Comparison of ENCODE assay signal across 14 cellular contexts in genomic region chr18:61991201-61991600, GRCh38.
DNase-seq lines count a peak whose midpoint lies in the region; ATAC-seq and TF ChIP-seq lines count a peak whose summit lies in the region.
"Had no signal": no experiment of that assay in that cellular context is flagged by ENCODE, and none has a peak within 500 bp of the region (broad histone marks: within the 10 kb centered on the region; RNA-seq: fewer than 3 reads in every experiment).

No MANE protein-coding gene starts in this region.

- H3K27ac Mint-ChIP-seq in osteocyte (ENCODE audit: unreplicated experiment): peak overlapping the region; percentile 90
- H3K27ac Mint-ChIP-seq in activated T-cell treated with anti-CD3 and anti-CD28 coated beads, Interleukin-2, amount 50 U/mL, for 24 hours: no peak overlapping the region
- H3K27ac Mint-ChIP-seq: activated naive CD8-positive, alpha-beta T cell treated with anti-CD3 and anti-CD28 coated beads, Interleukin-2, amount 10 ng/mL, durations not matched to agents 7 days and 5 days; CD8-positive, alpha-beta memory T cell had no signal

- no peak overlapping the region for H3K4me3 ChIP-seq in epithelial cell of esophagus (ENCODE audit: low read length)
- H3K4me3 ChIP-seq: skin epidermis had no signal

- in situ Hi-C loops in G401 (cut with HindIII; ENCODE audit: low sequenced_read_pairs): no loop called here

- TF ChIP-seq CTCF in epithelial cell of esophagus (IDR thresholded peaks at IDR 0.05; ENCODE audit: insufficient read depth, low read depth, low read length, missing control alignments) (no peak), osteocyte (IDR thresholded peaks at IDR 0.05) (no peak)

- peaks cover 71% of the 10 kb centered on the region for H3K4me1 Mint-ChIP-seq in osteocyte (ENCODE audit: unreplicated experiment)
- H3K4me1 Mint-ChIP-seq in activated T-cell treated with anti-CD3 and anti-CD28 coated beads, Interleukin-2, amount 50 U/mL, for 24 hours (ENCODE audit: low read depth): peaks cover 8% of the 10 kb centered on the region
- H3K4me1 Mint-ChIP-seq: activated naive CD8-positive, alpha-beta T cell treated with anti-CD3 and anti-CD28 coated beads, Interleukin-2, amount 10 ng/mL, durations not matched to agents 7 days and 5 days had no signal

- H3K4me3 Mint-ChIP-seq in osteocyte (ENCODE audit: unreplicated experiment): no peak overlapping the region
- H3K4me3 Mint-ChIP-seq in activated T-cell treated with anti-CD3 and anti-CD28 coated beads, Interleukin-2, amount 50 U/mL, for 24 hours: no peak overlapping the region
- H3K4me3 Mint-ChIP-seq: activated naive CD8-positive, alpha-beta T cell treated with anti-CD3 and anti-CD28 coated beads, Interleukin-2, amount 10 ng/mL, durations not matched to agents 7 days and 5 days; CD8-positive, alpha-beta memory T cell had no signal

- H3K36me3 Mint-ChIP-seq in osteocyte (ENCODE audit: unreplicated experiment): peaks cover 1% of the 10 kb centered on the region
- no peaks in the 10 kb centered on the region for H3K36me3 Mint-ChIP-seq in activated T-cell treated with anti-CD3 and anti-CD28 coated beads, Interleukin-2, amount 50 U/mL, for 24 hours (ENCODE audit: low read depth)
- H3K36me3 Mint-ChIP-seq: activated naive CD8-positive, alpha-beta T cell treated with anti-CD3 and anti-CD28 coated beads, Interleukin-2, amount 10 ng/mL, durations not matched to agents 7 days and 5 days; CD8-positive, alpha-beta memory T cell had no signal

- no peak for ATAC-seq in GM18502 (IDR thresholded peaks at IDR 0.05; ENCODE audit: poor library complexity, unreplicated experiment)
- ATAC-seq: HCT116, left ventricle myocardium superior had no signal

- DNase-seq in G401 (ENCODE audit: low spot score): peak; percentile 84
- peak; percentile 6 for DNase-seq in RKO (ENCODE audit: low spot score)
- DNase-seq in epithelial cell of esophagus (ENCODE audit: low read depth): peak; percentile 21
- DNase-seq in osteocyte (ENCODE audit: extremely low spot score, unreplicated experiment): no peak
- no peak for DNase-seq in activated T-cell treated with anti-CD3 and anti-CD28 coated beads, Interleukin-2, amount 50 U/mL, for 24 hours
- no peak for DNase-seq in NCI-H2107 (lab: John Stamatoyannopoulos, UW)
- DNase-seq in DMS153 (lab: John Stamatoyannopoulos, UW): no peak
- DNase-seq: activated CD4-positive, CD25-positive, alpha-beta regulatory T cell treated with anti-CD3 and anti-CD28 coated beads, Interleukin-2, amount 50 U/mL, for 72 hours; activated naive CD8-positive, alpha-beta T cell treated with anti-CD3 and anti-CD28 coated beads, Interleukin-2, amount 10 ng/mL, durations not matched to agents 7 days and 5 days; CD8-positive, alpha-beta memory T cell; left ventricle myocardium superior had no signal

- H3K27me3 Mint-ChIP-seq in osteocyte (ENCODE audit: unreplicated experiment): no peaks in the 10 kb centered on the region
- H3K27me3 Mint-ChIP-seq in activated T-cell treated with anti-CD3 and anti-CD28 coated beads, Interleukin-2, amount 50 U/mL, for 24 hours: peaks cover 3% of the 10 kb centered on the region

- H3K9me3 Mint-ChIP-seq in osteocyte (ENCODE audit: unreplicated experiment): peaks cover 6% of the 10 kb centered on the region
- no peaks in the 10 kb centered on the region for H3K9me3 Mint-ChIP-seq in activated T-cell treated with anti-CD3 and anti-CD28 coated beads, Interleukin-2, amount 50 U/mL, for 24 hours
- H3K9me3 Mint-ChIP-seq: CD8-positive, alpha-beta memory T cell had no signal

Comparison
In these comparisons a context has a peak if more than half of its experiments do, and no peak if none do; other contexts are left out.
1. DNase-seq: peak in G401 (single experiment), RKO (single experiment) and epithelial cell of esophagus (single experiment); none in osteocyte (single experiment), activated T-cell treated with anti-CD3 and anti-CD28 coated beads, Interleukin-2, amount 50 U/mL, for 24 hours (single experiment), NCI-H2107 (single experiment) and DMS153 (single experiment).